10 cellular contexts compared by ENCODE assay signal in the genomic region with DNA sequence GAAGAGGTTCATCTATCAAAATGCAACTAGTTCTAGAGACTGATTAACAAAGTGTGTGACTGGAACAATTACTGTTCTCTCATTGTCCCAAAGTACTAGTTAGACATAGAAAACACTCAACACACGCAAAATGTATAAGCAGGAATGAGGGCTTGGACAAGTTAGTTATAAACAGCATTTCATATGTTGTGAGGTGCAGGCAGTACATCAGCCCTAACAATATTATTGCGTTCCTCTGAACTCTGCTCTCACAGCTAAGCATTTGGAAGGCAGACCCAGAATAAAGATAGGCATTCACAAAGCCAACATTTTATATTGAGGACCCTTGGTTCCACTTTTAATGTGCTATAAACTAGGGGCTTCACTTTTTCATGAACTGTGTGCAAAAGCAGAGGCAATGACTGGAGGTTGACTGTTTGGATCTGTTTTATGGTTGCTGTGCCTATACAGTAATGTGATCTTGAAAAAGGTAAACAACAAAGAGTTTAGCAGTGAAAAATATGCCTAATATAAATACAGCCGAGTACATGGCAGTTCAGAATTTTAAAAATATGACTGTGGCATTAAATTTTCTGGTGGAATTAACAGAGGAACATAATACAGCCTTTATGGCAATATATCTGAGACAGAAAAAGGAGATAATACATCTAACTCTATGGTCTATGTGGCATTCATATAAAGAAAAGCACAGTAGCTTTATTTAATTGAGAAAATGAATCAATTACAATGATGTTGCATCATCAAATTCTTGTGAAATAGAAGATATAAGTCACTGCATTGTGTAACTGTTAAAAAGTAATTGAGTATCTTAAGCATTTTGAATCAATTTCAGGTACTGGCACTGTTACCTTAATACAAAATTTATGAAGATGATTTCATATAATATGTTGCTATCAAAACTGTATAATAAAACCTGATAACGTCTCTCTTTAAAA.
A peak's percentile ranks its signal among the peaks of the same experiment; 100 is the strongest.
DNase-seq lines count a peak whose midpoint lies in the region; FAIRE-seq and TF ChIP-seq lines count a peak whose summit lies in the region.
"Had no signal": no experiment of that assay in that cellular context is flagged by ENCODE, and none has a peak within 500 bp of the region (broad histone marks: within the 10 kb centered on the region; RNA-seq: fewer than 3 reads in every experiment).

No MANE protein-coding gene starts in this region.

- H3K27me3 ChIP-seq in H1 (replicated peaks in 1 of 4; ENCODE audit: control insufficient read depth in 3 of 4, extremely low read depth in 1 of 4, insufficient read depth in 3 of 4, low read length in 3 of 4) = no peaks in the 10 kb centered on the region
- H3K27me3 ChIP-seq in smooth muscle cell (ENCODE audit: low read depth) = no peaks in the 10 kb centered on the region
- H3K27me3 ChIP-seq: neural progenitor cell had no signal

- H4K91ac ChIP-seq in H1 (replicated peaks; ENCODE audit: insufficient read length, low read length) = no peak overlapping the region

- H3K4me1 ChIP-seq in H1 (replicated peaks in 1 of 4; ENCODE audit: control insufficient read depth in 3 of 4, insufficient read depth in 4 of 4, low read length in 3 of 4) (peaks cover 0 to 11% (median 4%) of the 10 kb centered on the region in 4 experiments; a peak in 4 of 7 replicates), smooth muscle cell (ENCODE audit: low read depth) (no peaks in the 10 kb centered on the region)

- H3K27ac ChIP-seq in H1 (ENCODE audit: low read depth, low read length) = no peak overlapping the region
- peak overlapping the region; percentile 61 for H3K27ac ChIP-seq in smooth muscle cell (ENCODE audit: low read depth)
- H3K27ac ChIP-seq: neural progenitor cell had no signal

- H2BK120ac ChIP-seq in H1 (replicated peaks; ENCODE audit: low read depth, low read length) = no peak overlapping the region

- H2BK20ac ChIP-seq in H1 (ENCODE audit: low read length) = no peak overlapping the region

- no peak overlapping the region for H3K14ac ChIP-seq in H1 (ENCODE audit: insufficient read length)

- no peak for TF ChIP-seq EP300 in H1 (IDR thresholded peaks at IDR 0.05; ENCODE audit: borderline replicate concordance in 1 of 2, low read depth in 2 of 2, low read length in 2 of 2)

- peaks cover 51% of the 10 kb centered on the region for H3K4me1 Mint-ChIP-seq in activated CD4-positive, alpha-beta T cell treated with anti-CD3 and anti-CD28 coated beads, Interleukin-2, amount 10 ng/mL, durations not matched to agents 7 days and 5 days
- H3K4me1 Mint-ChIP-seq: neural progenitor cell had no signal

- no peak overlapping the region for H3K18ac ChIP-seq in H1 (ENCODE audit: extremely low read depth, low read length)

- TF ChIP-seq CTCF in H1 (IDR thresholded peaks at IDR 0.05; ENCODE audit: control extremely low read depth in 1 of 3, insufficient read depth in 1 of 3, low read depth in 1 of 3, low read length in 3 of 3) (no peak), smooth muscle cell (IDR thresholded peaks at IDR 0.05; ENCODE audit: borderline replicate concordance, insufficient read depth, poor library complexity, severe bottlenecking) (no peak)

- H3K23me2 ChIP-seq in H1 (ENCODE audit: low read depth, low read length) = no peaks in the 10 kb centered on the region

- peaks cover 9% of the 10 kb centered on the region for H3K36me3 Mint-ChIP-seq in activated CD4-positive, alpha-beta T cell treated with anti-CD3 and anti-CD28 coated beads, Interleukin-2, amount 10 ng/mL, durations not matched to agents 7 days and 5 days (ENCODE audit: low read depth)

- no peak overlapping the region for H2BK15ac ChIP-seq in H1 (ENCODE audit: low read length)

- H3K79me2 ChIP-seq in H1 (ENCODE audit: control insufficient read depth in 1 of 2, insufficient read depth in 2 of 2, low read length in 2 of 2) (no peaks in the 10 kb centered on the region), smooth muscle cell (ENCODE audit: low read depth) (no peaks in the 10 kb centered on the region)

- no peak overlapping the region for H3K23ac ChIP-seq in H1 (ENCODE audit: insufficient read length)

- H3K4me3 Mint-ChIP-seq in activated CD4-positive, alpha-beta T cell treated with anti-CD3 and anti-CD28 coated beads, Interleukin-2, amount 10 ng/mL, durations not matched to agents 7 days and 5 days = no peak overlapping the region
- H3K4me3 Mint-ChIP-seq: neural progenitor cell had no signal

- no peak overlapping the region for H2BK5ac ChIP-seq in H1 (ENCODE audit: low read depth, low read length)

- H3K4me2 ChIP-seq in H1 (ENCODE audit: insufficient read depth in 1 of 2, low read depth in 2 of 2, low read length in 2 of 2) = no peak overlapping the region
- peak overlapping the region; percentile 47 for H3K4me2 ChIP-seq in smooth muscle cell
- H3K4me2 ChIP-seq: neural progenitor cell had no signal

- no peak overlapping the region for H4K8ac ChIP-seq in H1 (ENCODE audit: extremely low read depth, insufficient read depth, low read length)

- H4K20me1 ChIP-seq in H1 (replicated peaks in 1 of 2; ENCODE audit: control insufficient read depth in 1 of 2, insufficient read depth in 2 of 2, low read length in 2 of 2) (no peaks in the 10 kb centered on the region), smooth muscle cell (ENCODE audit: low read depth) (no peaks in the 10 kb centered on the region)

- H3F3A ChIP-seq in smooth muscle cell (ENCODE audit: low read depth) = no peaks in the 10 kb centered on the region

- H3K9me3 Mint-ChIP-seq in activated CD4-positive, alpha-beta T cell treated with anti-CD3 and anti-CD28 coated beads, Interleukin-2, amount 10 ng/mL, durations not matched to agents 7 days and 5 days = no peaks in the 10 kb centered on the region
- H3K9me3 Mint-ChIP-seq: neural progenitor cell had no signal

- no peaks in the 10 kb centered on the region for H3K79me1 ChIP-seq in H1 (ENCODE audit: low read depth, low read length)

- CTCF ChIA-PET in activated CD4-positive, alpha-beta T cell treated with anti-CD3 and anti-CD28 coated beads, Interleukin-2, amount 10 ng/mL, durations not matched to agents 7 days and 5 days (lab: Charles Lee) = no interaction called here
- CTCF ChIA-PET in H1 (lab: Charles Lee; ENCODE audit: partially characterized antibody) = interaction anchor here (0.6 to 1.4 kb wide), 2 partner anchors 13 to 227 kb away, joined by 3 read pairs; no protein-coding TSS in a partner anchor

- H3K9ac ChIP-seq in H1 (replicated peaks in 1 of 4; ENCODE audit: extremely low read depth in 1 of 4, low read depth in 3 of 4, low read length in 3 of 4) = no peak overlapping the region
- H3K9ac ChIP-seq in smooth muscle cell (ENCODE audit: low read depth) = no peak overlapping the region
- H3K9ac ChIP-seq: neural progenitor cell had no signal

- H3K27ac Mint-ChIP-seq in activated CD4-positive, alpha-beta T cell treated with anti-CD3 and anti-CD28 coated beads, Interleukin-2, amount 10 ng/mL, durations not matched to agents 7 days and 5 days = peak overlapping the region; percentile 52
- H3K27ac Mint-ChIP-seq: neural progenitor cell had no signal

- H3K27me3 Mint-ChIP-seq in activated CD4-positive, alpha-beta T cell treated with anti-CD3 and anti-CD28 coated beads, Interleukin-2, amount 10 ng/mL, durations not matched to agents 7 days and 5 days = no peaks in the 10 kb centered on the region

- no peak overlapping the region for H4K5ac ChIP-seq in H1 (ENCODE audit: insufficient read length, low read depth, low read length)

- TF ChIP-seq POLR2A in H1 (IDR thresholded peaks at IDR 0.05; ENCODE audit: control extremely low read depth in 1 of 2, low read depth in 2 of 2, low read length in 2 of 2) = no peak

- H3K56ac ChIP-seq in H1 (replicated peaks; ENCODE audit: insufficient read length, low read depth, low read length) = no peak overlapping the region

- POLR2A ChIA-PET in activated CD4-positive, alpha-beta T cell treated with anti-CD3 and anti-CD28 coated beads, Interleukin-2, amount 10 ng/mL, durations not matched to agents 7 days and 5 days (lab: Charles Lee) = no interaction called here
- POLR2A ChIA-PET in H1 (lab: Charles Lee; ENCODE audit: partially characterized antibody) = no interaction called here

- H2AK5ac ChIP-seq in H1 (ENCODE audit: low read depth, low read length) = no peak overlapping the region

- H3K4me3 ChIP-seq in H1 (ENCODE audit: extremely low read depth in 1 of 4, insufficient read depth in 2 of 4, low read depth in 3 of 4, low read length in 4 of 4) = no peak overlapping the region
- H3K4me3 ChIP-seq in smooth muscle cell = no peak overlapping the region
- H3K4me3 ChIP-seq: neural progenitor cell had no signal

- H3K36me3 ChIP-seq in H1 (ENCODE audit: control insufficient read depth in 2 of 4, insufficient read depth in 4 of 4, low read length in 3 of 4) = no peaks in the 10 kb centered on the region
- peaks cover 3% of the 10 kb centered on the region for H3K36me3 ChIP-seq in smooth muscle cell (ENCODE audit: low read depth)
- H3K36me3 ChIP-seq: neural progenitor cell had no signal

- TF ChIP-seq RAD21 in H1 (IDR thresholded peaks at IDR 0.05 in 1 of 2, conservative IDR thresholded peaks at IDR 0.05 in 1 of 2; ENCODE audit: low read depth in 2 of 2, low read length in 2 of 2) = no peak

- no peak overlapping the region for H3K4ac ChIP-seq in H1 (replicated peaks; ENCODE audit: insufficient read length, low read depth, low read length)

- H2AFZ ChIP-seq in H1 (ENCODE audit: low read length) = no peak overlapping the region
- no peak overlapping the region for H2AFZ ChIP-seq in smooth muscle cell (ENCODE audit: low read depth)
- H2AFZ ChIP-seq: neural progenitor cell had no signal

- H3K9me3 ChIP-seq in H1 (ENCODE audit: insufficient read depth in 2 of 2, low read depth in 1 of 2, low read length in 1 of 2) (no peaks in the 10 kb centered on the region), smooth muscle cell (replicated peaks; ENCODE audit: low read depth) (no peaks in the 10 kb centered on the region)

- 88% methylated on average over 4 of the region's 4 CpGs; no CpG with 5 or more reads in 1 of the 2 experiments for WGBS in H1 (ENCODE audit: extremely low coverage in 1 of 2, insufficient coverage in 1 of 2, insufficient read length in 1 of 2, insufficient replicate concordance in 2 of 2, low coverage in 1 of 2, low lambda C conversion rate in 2 of 2, missing lambda C conversion rate in 1 of 2), 2 experiments
- 93% methylated on average over 4 of the region's 4 CpGs for WGBS in smooth muscle cell (ENCODE audit: low lambda C conversion rate)

- DNase-seq in activated CD4-positive, alpha-beta T cell treated with anti-CD3 and anti-CD28 coated beads, Interleukin-2, amount 10 ng/mL, durations not matched to agents 7 days and 5 days = no peak
- no peak for DNase-seq in activated CD4-positive, alpha-beta T cell treated with anti-CD3 and anti-CD28 coated beads, Interleukin-2, amount 50 U/mL, for 4 hours
- DNase-seq in NCI-H460 (ENCODE audit: extremely low read depth, low read depth) (peak; percentile 38), H1 (ENCODE audit: low read depth in 1 of 2, low spot score in 2 of 2) (no peak), smooth muscle cell (lab: John Stamatoyannopoulos, UW; ENCODE audit: unreplicated experiment) (no peak), HUDEP-2 (lab: John Stamatoyannopoulos, UW; ENCODE audit: unreplicated experiment in 76 of 76) (no peak), NCI-H2081 treated with DMSO at 0.1 percent for 48 hours (lab: John Stamatoyannopoulos, UW) (no peak)
- no peak for DNase-seq in stimulated activated CD4-positive, alpha-beta T cell treated with anti-CD3 and anti-CD28 coated beads, Interleukin-1b, Interleukin-23, amount 100 ng/mL, for 48 hours
- DNase-seq: activated CD4-positive, CD25-positive, alpha-beta regulatory T cell had no signal

- no peak for FAIRE-seq in H1 (lab: Jason Lieb, UNC)

- H2BK12ac ChIP-seq in H1 (ENCODE audit: low read depth, low read length) = no peak overlapping the region
